In the genomic region with DNA sequence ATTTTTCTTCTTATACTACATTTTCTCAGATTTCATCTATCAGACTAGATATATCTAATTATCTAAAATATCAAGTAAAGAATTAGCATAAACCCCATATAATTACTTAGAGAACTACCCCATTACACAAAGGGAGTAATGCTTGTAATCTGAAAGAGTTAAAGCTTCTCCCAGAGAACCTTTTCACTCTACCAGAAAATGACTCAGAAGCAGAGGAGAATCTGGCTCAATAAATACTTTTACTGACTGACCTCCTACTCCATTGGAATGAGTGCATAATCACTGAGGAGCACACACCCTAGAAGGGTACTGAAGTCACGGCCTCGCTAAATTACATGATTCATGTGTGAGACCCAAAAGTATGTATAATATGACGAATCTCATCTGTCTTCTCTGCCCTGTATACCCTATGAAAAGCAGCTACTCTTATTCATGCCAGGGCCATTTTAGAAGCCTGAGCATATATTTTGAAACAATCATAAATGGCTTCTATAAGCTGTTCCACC, we compare ENCODE assay signal across 8 cellular contexts. TPM values are rescaled to one million over a fixed set of nuclear protein-coding genes. Genes with fewer than 3 reads are reported as not detected.
DNase-seq lines count a peak whose midpoint lies in the region; ATAC-seq, FAIRE-seq and TF ChIP-seq lines count a peak whose summit lies in the region.

No MANE protein-coding gene starts in this region.

- H3K4me3 ChIP-seq in HUES48 (ENCODE audit: low read depth, low read length) (no peak overlapping the region), brain microvascular endothelial cell (ENCODE audit: low read depth, low read length) (no peak overlapping the region), tibial nerve (no peak overlapping the region)

- in situ Hi-C loops in brain microvascular endothelial cell (cut with HindIII; ENCODE audit: low pct_ligation_motif_present, low sequenced_read_pairs), result no loop called here

- no peaks in the 10 kb centered on the region for H3K27me3 ChIP-seq in HUES48 (ENCODE audit: control insufficient read depth, insufficient read depth, low read length)
- no peaks in the 10 kb centered on the region for H3K27me3 ChIP-seq in brain microvascular endothelial cell (replicated peaks)
- no peaks in the 10 kb centered on the region for H3K27me3 ChIP-seq in layer of hippocampus (ENCODE audit: control insufficient read depth, insufficient read depth, low read length)
- H3K27me3 ChIP-seq in tibial nerve, result no peaks in the 10 kb centered on the region

- H3K9me3 ChIP-seq in HUES48 (ENCODE audit: control insufficient read depth, insufficient read depth, low read length) (no peaks in the 10 kb centered on the region), tibial nerve (no peaks in the 10 kb centered on the region)

- peak; percentile 85 for DNase-seq in brain microvascular endothelial cell
- peak in 1 of 2 donors; percentile 30 for DNase-seq in tibial nerve (ENCODE audit: low spot score in 2 of 2)
- DNase-seq in erythroblast (lab: John Stamatoyannopoulos, UW), result no peak
- no peak for DNase-seq in GM12891 (ENCODE audit: insufficient read length, low spot score)

- 10 to 30% methylated on average over 3 of the region's 3 CpGs for WGBS in tibial nerve, 2 donors

- H3K4me1 ChIP-seq in HUES48 (ENCODE audit: control insufficient read depth, insufficient read depth, low read length) (peaks cover 6% of the 10 kb centered on the region; the same call in 1 of the 2 replicates), tibial nerve (peaks cover 0 to 79% (median 26%) of the 10 kb centered on the region in 4 donors)

- no peak overlapping the region for H3K9ac ChIP-seq in HUES48 (ENCODE audit: low read depth, low read length)

- FAIRE-seq in GM12891 (lab: Jason Lieb, UNC), result no peak

- peak overlapping the region; percentile 75 for H3K27ac ChIP-seq in HUES48 (ENCODE audit: low read depth, low read length)
- H3K27ac ChIP-seq in brain microvascular endothelial cell, result peak overlapping the region; percentile 85
- peak overlapping the region; percentile 9 for H3K27ac ChIP-seq in layer of hippocampus (ENCODE audit: low read depth, low read length)
- peak overlapping the region; percentile 34 to 90 (median 74) for H3K27ac ChIP-seq in tibial nerve

- no peak for TF ChIP-seq POLR2A in tibial nerve (IDR thresholded peaks at IDR 0.05)
- TF ChIP-seq POLR2A in erythroblast (IDR thresholded peaks at IDR 0.05; ENCODE audit: low read length), result no peak
- TF ChIP-seq POLR2A in GM12891 (IDR thresholded peaks at IDR 0.05; ENCODE audit: low read depth, low read length), result no peak

- TF ChIP-seq CTCF in brain microvascular endothelial cell (IDR thresholded peaks at IDR 0.05; ENCODE audit: low read depth, low read length, missing control alignments) (no peak), tibial nerve (IDR thresholded peaks at IDR 0.05) (no peak)

- no peak for ATAC-seq in GM18520 (IDR thresholded peaks at IDR 0.05; ENCODE audit: unreplicated experiment)
- no peak for ATAC-seq in GM21390 (IDR thresholded peaks at IDR 0.05; ENCODE audit: unreplicated experiment)

- H3K36me3 ChIP-seq in HUES48 (ENCODE audit: control insufficient read depth, insufficient read depth, low read length), result no peaks in the 10 kb centered on the region
- H3K36me3 ChIP-seq in brain microvascular endothelial cell (replicated peaks), result peaks cover 5% of the 10 kb centered on the region
- no peaks in the 10 kb centered on the region for H3K36me3 ChIP-seq in tibial nerve

- TF ChIP-seq EP300 in tibial nerve (IDR thresholded peaks at IDR 0.05), result peak in 1 of 2 donors; percentile 53

TF ChIP-seq in GM12891, 5 proteins besides CTCF, POLR2A, EP300 and RAD21:
- TF ChIP-seq POLR2AphosphoS5 (IDR thresholded peaks at IDR 0.05; ENCODE audit: low read depth, low read length) (no peak), SPI1 (IDR thresholded peaks at IDR 0.05; ENCODE audit: low read depth, low read length) (no peak), PAX5 (IDR thresholded peaks at IDR 0.05; ENCODE audit: insufficient read depth, low read length, severe bottlenecking) (no peak), POU2F2 (IDR thresholded peaks at IDR 0.05; ENCODE audit: low read depth, low read length) (no peak), TAF1 (IDR thresholded peaks at IDR 0.05; ENCODE audit: low read depth, low read length) (no peak)

RNA-seq across cellular contexts. Expression of a gene that starts 32.8 kb away (rescaled TPM):
- 10 to 100 TPM; 21.6 to 28.8 (median 24.6) TPM for total RNA-seq in tibial nerve
- 18.7 TPM for polyA plus RNA-seq in GM12891 (2012; ENCODE audit: low read depth, missing spikeins)

Comparison
In these comparisons a context has a peak if more than half of its experiments do, and no peak if none do; other contexts are left out.
1. H3K27ac ChIP-seq: peak in every context shown above with its lines; median percentile 85 in brain microvascular endothelial cell; 75 in HUES48; 74 in tibial nerve; 9 in layer of hippocampus.